Comparison of ENCODE assay signal across 2 cellular contexts in the genomic region with DNA sequence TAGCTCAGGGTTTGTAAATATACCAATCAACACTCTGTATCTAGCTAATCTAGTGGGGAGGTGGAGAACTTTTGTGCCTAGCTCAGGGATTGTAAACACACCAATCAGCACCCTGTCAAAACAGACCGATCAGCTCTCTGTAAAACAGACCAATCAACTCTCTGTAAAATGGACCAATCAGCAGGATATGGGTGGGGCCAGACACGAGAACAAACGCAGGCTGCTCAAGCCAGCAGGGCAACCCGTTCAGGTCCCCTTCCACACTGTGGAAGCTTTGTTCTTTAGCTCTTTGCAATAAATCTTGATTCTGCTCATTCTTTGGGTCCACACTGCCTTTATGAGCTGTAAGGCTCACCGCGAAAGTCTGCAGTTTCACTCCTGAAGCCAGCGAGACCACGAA.
TF ChIP-seq lines count a peak whose summit lies in the region.

No MANE protein-coding gene starts in this region.

TF ChIP-seq in WTC11, 78 proteins besides CTCF, POLR2A, EP300 and RAD21:
- peak; percentile 21; the same call in 1 of the 2 replicates for TF ChIP-seq NFYB (CRISPR knock-in tag; conservative IDR thresholded peaks at IDR 0.05; ENCODE audit: low read depth)

TF ChIP-seq in K562, 482 proteins besides CTCF, POLR2A, EP300 and RAD21:
- TF ChIP-seq NFYB (IDR thresholded peaks at IDR 0.05; ENCODE audit: extremely low read depth, insufficient read length), result peak; percentile 53
